ENCODE assay signal across 24 cellular contexts in genomic region chr15:47367991-47368390, GRCh38.
"Had no signal": no experiment of that assay in that cellular context is flagged by ENCODE, and none has a peak within 500 bp of the region (broad histone marks: within the 10 kb centered on the region; RNA-seq: fewer than 3 reads in every experiment).

No MANE protein-coding gene starts in this region.

- H3K4me3 Mint-ChIP-seq: activated CD4-positive, alpha-beta T cell treated with anti-CD3 and anti-CD28 coated beads for 36 hours; activated CD4-positive, alpha-beta T cell treated with anti-CD3 and anti-CD28 coated beads, Interleukin-2, amount 10 ng/mL, durations not matched to agents 7 days and 5 days; activated CD8-positive, alpha-beta T cell treated with anti-CD3 and anti-CD28 coated beads, Interleukin-2, amount 10 ng/mL, durations not matched to agents 7 days and 5 days; activated T-cell treated with anti-CD3 and anti-CD28 coated beads, Interleukin-2, amount 50 U/mL, for 24 hours; T-helper 1 cell treated with Interleukin-12 subunit alpha and Interleukin-12 subunit beta and Interleukin-4 antibody, amounts not matched to agents 30 μg/mL and 1 μg/mL, for 36 hours; T-helper 2 cell treated with Interferon-gamma antibody and Interleukin-4, amounts not matched to agents 5 μg/mL and 100 μg/mL, for 36 hours had no signal

- H3K4me3 ChIP-seq: adrenal gland, PC-9 had no signal

- H3K36me3 Mint-ChIP-seq: activated naive CD4-positive, alpha-beta T cell treated with anti-CD3 and anti-CD28 coated beads, Interleukin-2, amount 50 U/mL, for 72 hours had no signal

- H3K9me3 Mint-ChIP-seq: activated CD4-positive, alpha-beta T cell treated with anti-CD3 and anti-CD28 coated beads, Interleukin-2, amount 10 ng/mL, durations not matched to agents 7 days and 5 days; activated T-cell treated with anti-CD3 and anti-CD28 coated beads, Interleukin-2, amount 50 U/mL, for 24 hours; T-helper 1 cell treated with Interleukin-12 subunit alpha and Interleukin-12 subunit beta and Interleukin-4 antibody, amounts not matched to agents 30 μg/mL and 1 μg/mL, for 36 hours had no signal

- H3K36me3 ChIP-seq: adrenal gland, brain microvascular endothelial cell had no signal

- H3K4me1 ChIP-seq: adrenal gland had no signal

- H3K9me3 ChIP-seq: adrenal gland, SK-N-SH had no signal

- H3K27ac Mint-ChIP-seq: activated CD4-positive, alpha-beta T cell treated with anti-CD3 and anti-CD28 coated beads for 36 hours; activated CD4-positive, alpha-beta T cell treated with anti-CD3 and anti-CD28 coated beads, Interleukin-2, amount 10 ng/mL, durations not matched to agents 7 days and 5 days; activated CD8-positive, alpha-beta T cell treated with anti-CD3 and anti-CD28 coated beads, Interleukin-2, amount 10 ng/mL, durations not matched to agents 7 days and 5 days; activated naive CD4-positive, alpha-beta T cell treated with anti-CD3 and anti-CD28 coated beads, Interleukin-2, amount 50 U/mL, for 72 hours; activated T-cell treated with anti-CD3 and anti-CD28 coated beads, Interleukin-2, amount 50 U/mL, for 24 hours; activated T-helper 2 cell treated with anti-CD3 and anti-CD28 coated beads, Interferon-gamma antibody, Interleukin-2, Interleukin-4, amounts not matched to agents 10 μg/mL and 5 μg/mL and 100 μg/mL, durations not matched to agents 14 hours and 24 hours and 36 hours; T-helper 1 cell treated with Interleukin-12 subunit alpha and Interleukin-12 subunit beta and Interleukin-4 antibody, amounts not matched to agents 30 μg/mL and 1 μg/mL, for 36 hours; T-helper 2 cell treated with Interferon-gamma antibody and Interleukin-4, amounts not matched to agents 5 μg/mL and 100 μg/mL, for 36 hours had no signal

- H3K27me3 Mint-ChIP-seq: activated CD4-positive, alpha-beta T cell treated with anti-CD3 and anti-CD28 coated beads for 36 hours; activated CD4-positive, alpha-beta T cell treated with anti-CD3 and anti-CD28 coated beads, Interleukin-2, amount 10 ng/mL, durations not matched to agents 7 days and 5 days; activated T-cell treated with anti-CD3 and anti-CD28 coated beads, Interleukin-2, amount 50 U/mL, for 24 hours had no signal

- H3K4me1 Mint-ChIP-seq: activated CD4-positive, alpha-beta T cell treated with anti-CD3 and anti-CD28 coated beads for 36 hours; activated CD4-positive, alpha-beta T cell treated with anti-CD3 and anti-CD28 coated beads, Interleukin-2, amount 10 ng/mL, durations not matched to agents 7 days and 5 days had no signal

- H3K4me2 ChIP-seq: KMS-11, PC-9, SK-N-SH had no signal

- H3K9ac ChIP-seq: KMS-11, SK-N-SH had no signal

- H2AFZ ChIP-seq: PC-9 had no signal

- H3K27me3 ChIP-seq: adrenal gland, brain microvascular endothelial cell had no signal

- DNase-seq: activated CD4-positive, alpha-beta T cell treated with anti-CD3 and anti-CD28 coated beads for 36 hours; activated CD4-positive, alpha-beta T cell treated with anti-CD3 and anti-CD28 coated beads, Interleukin-2, amount 10 ng/mL, durations not matched to agents 7 days and 5 days; activated CD4-positive, alpha-beta T cell treated with anti-CD3 and anti-CD28 coated beads, Interleukin-2, amount 50 U/mL, for 48 hours; activated CD8-positive, alpha-beta T cell treated with anti-CD3 and anti-CD28 coated beads, Interleukin-2, amount 10 ng/mL, durations not matched to agents 7 days and 5 days; activated gamma-delta T cell; activated naive CD4-positive, alpha-beta T cell treated with Interleukin-2 at 50 U/mL for 16 hours; activated T-cell treated with anti-CD3 and anti-CD28 coated beads, Interleukin-2, amount 50 U/mL, for 24 hours; adrenal gland; anterior cingulate cortex; brain microvascular endothelial cell; central memory CD4-positive, alpha-beta T cell; NCI-H1105; NCI-H1417 treated with DMSO at 0.1 percent for 48 hours; NCI-H187 treated with DMSO at 0.1 percent for 48 hours; NCI-H2081; NCI-H748 treated with DMSO at 0.1 percent for 48 hours; PC-9; Right ventricle myocardium superior; SK-N-SH had no signal

- H3K27ac ChIP-seq: adrenal gland, brain microvascular endothelial cell, KMS-11, PC-9 had no signal
